In the genomic region with DNA sequence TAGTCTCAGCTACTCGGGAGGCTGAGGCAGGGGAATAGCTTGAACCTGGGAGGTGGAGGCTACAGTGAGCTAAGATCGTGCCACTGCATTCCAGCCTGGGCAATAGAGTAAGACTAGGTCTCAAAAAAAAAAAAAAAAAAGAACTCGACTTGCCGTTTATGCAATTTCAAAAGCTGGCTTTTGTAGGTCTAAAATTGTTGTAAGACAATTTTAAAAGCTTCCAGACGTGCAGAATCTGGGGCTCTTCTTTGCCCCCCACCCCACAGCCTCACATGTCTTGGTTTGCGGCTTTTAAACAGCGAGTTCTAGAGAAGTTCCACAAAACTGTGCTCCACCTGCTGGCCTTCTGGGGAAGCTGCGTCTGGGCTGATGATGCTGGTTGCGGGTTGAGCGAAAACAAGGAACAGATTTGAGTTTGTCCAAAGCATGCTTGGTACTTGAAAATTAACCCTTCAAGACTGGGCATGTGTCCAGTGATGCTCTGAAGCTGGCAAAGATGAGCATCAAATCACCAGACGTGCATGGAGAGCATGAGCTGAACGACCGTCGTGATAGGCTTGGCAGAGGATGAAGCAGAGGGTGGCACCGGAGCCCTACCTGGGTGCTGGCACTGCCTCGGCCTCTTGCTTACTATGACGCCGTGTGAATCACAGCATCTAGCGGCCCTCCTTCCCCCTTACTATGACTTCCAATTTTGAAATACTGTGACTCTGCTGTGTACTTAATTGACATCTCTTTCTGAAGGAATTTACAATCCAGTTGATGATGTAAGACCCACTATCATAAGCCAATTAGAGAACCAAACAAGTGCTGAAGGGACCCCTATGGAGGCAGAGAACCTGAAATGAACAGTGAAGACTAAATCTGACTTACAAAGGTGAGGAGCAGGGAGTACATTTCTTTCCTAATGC, we compare ENCODE assay signal across 7 cellular contexts.
DNase-seq lines count a peak whose midpoint lies in the region; ATAC-seq, FAIRE-seq and TF ChIP-seq lines count a peak whose summit lies in the region.

No MANE protein-coding gene starts in this region.

- no peaks in the 10 kb centered on the region for H3K27me3 Mint-ChIP-seq in IgD-negative memory B cell
- H3K27me3 Mint-ChIP-seq in T-cell = no peaks in the 10 kb centered on the region

- TF ChIP-seq EP300 in K562 (IDR thresholded peaks at IDR 0.05; ENCODE audit: low read length) = no peak

- no peaks in the 10 kb centered on the region for H3K9me3 ChIP-seq in K562 (replicated peaks; ENCODE audit: control insufficient read depth, insufficient read depth, low read depth, low read length)
- H3K9me3 ChIP-seq in smooth muscle cell (replicated peaks; ENCODE audit: low read depth) = no peaks in the 10 kb centered on the region

- peaks cover 12% of the 10 kb centered on the region for H3F3A ChIP-seq in smooth muscle cell (ENCODE audit: low read depth)

- CTCF ChIA-PET in T-cell (lab: Charles Lee) (interaction anchor here (0.6 to 1.6 kb wide), 21 partner anchors 11 to 1663 kb away, joined by 3 to 8 read pairs (median 4); no protein-coding TSS in a partner anchor), K562 (lab: Yijun Ruan, JAX; ENCODE audit: low intra/inter-chr PET ratio) (interaction anchor here (5.1 kb wide), 1 partner anchor 77 kb away, joined by 68 read pairs; no protein-coding TSS in a partner anchor)

- peak; percentile 93 for FAIRE-seq in K562 (lab: Jason Lieb, UNC)

- no peak overlapping the region for H2AFZ ChIP-seq in K562 (ENCODE audit: low read depth, low read length)
- no peak overlapping the region for H2AFZ ChIP-seq in smooth muscle cell (ENCODE audit: low read depth)

- BruUV-seq in K562 (replicated peaks; lab: Mats Ljungman, UMichigan) = no TSS peak

- TF ChIP-seq RAD21 in K562 (CRISPR knock-in tag; conservative IDR thresholded peaks at IDR 0.05 in 1 of 2, IDR thresholded peaks at IDR 0.05 in 1 of 2) = peak; percentile 80 to 87

- H3K4me3 Mint-ChIP-seq in IgD-negative memory B cell = peak overlapping the region; percentile 27 to 89 (median 80)
- peak overlapping the region in 2 of 3 donors; percentile 18 to 42 for H3K4me3 Mint-ChIP-seq in T-cell

- 0 out of 2 replicates have a peak, but pooled peaks cover 4% of the 10 kb centered on the region for H4K20me1 ChIP-seq in K562 (replicated peaks; ENCODE audit: control insufficient read depth, insufficient read depth, low read length)
- H4K20me1 ChIP-seq in smooth muscle cell (ENCODE audit: low read depth) = peaks cover 10% of the 10 kb centered on the region

- intact Hi-C loops in K562 (cut with micrococcal nuclease) = loop anchor here (1.0 to 10.0 kb wide), 2 partner anchors 77 to 355 kb away; a partner anchor contains a TSS

- H3K4me1 Mint-ChIP-seq in IgD-negative memory B cell = peaks cover 33 to 54% (median 46%) of the 10 kb centered on the region in 3 donors
- H3K4me1 Mint-ChIP-seq in T-cell = peaks cover 34 to 50% (median 40%) of the 10 kb centered on the region in 3 donors

- H3K36me3 ChIP-seq in K562 (ENCODE audit: control insufficient read depth, insufficient read depth, low read length) (no peaks in the 10 kb centered on the region), smooth muscle cell (ENCODE audit: low read depth) (no peaks in the 10 kb centered on the region)

- POLR2A ChIA-PET in T-cell (lab: Charles Lee) (interaction anchor here (0.6 to 1.4 kb wide), 5 partner anchors 11 to 71 kb away, joined by 3 to 6 read pairs (median 4); no protein-coding TSS in a partner anchor), K562 (lab: Yijun Ruan, JAX) (interaction anchor here (2.0 kb wide), 1 partner anchor 12 kb away, joined by 11 read pairs; no protein-coding TSS in a partner anchor)

- no peak overlapping the region for H3K4me3 ChIP-seq in K562
- no peak overlapping the region for H3K4me3 ChIP-seq in smooth muscle cell

- in situ Hi-C loops in K562 (cut with MboI) = no loop called here

- H3K9me3 Mint-ChIP-seq in IgD-negative memory B cell = no peaks in the 10 kb centered on the region
- no peaks in the 10 kb centered on the region for H3K9me3 Mint-ChIP-seq in T-cell

- H3K27ac ChIP-seq in K562 (ENCODE audit: extremely low read depth, low read depth, low read length) (no peak overlapping the region), smooth muscle cell (ENCODE audit: low read depth) (no peak overlapping the region)

- TF ChIP-seq CTCF in GM12872 (IDR thresholded peaks at IDR 0.05; ENCODE audit: insufficient read depth, low read depth, low read length) = peak; percentile 92
- peak; percentile 86 to 93 (median 90) for TF ChIP-seq CTCF in K562 (IDR thresholded peaks at IDR 0.05 in 2 of 3, conservative IDR thresholded peaks at IDR 0.05 in 1 of 3; ENCODE audit: insufficient read depth in 2 of 3, low read depth in 1 of 3, low read length in 3 of 3)
- TF ChIP-seq CTCF in smooth muscle cell (IDR thresholded peaks at IDR 0.05; ENCODE audit: borderline replicate concordance, insufficient read depth, poor library complexity, severe bottlenecking) = peak; percentile 77

- peak; percentile 57 to 74 (median 66) for ATAC-seq in T-cell (replicated peaks in 1 of 4)
- ATAC-seq in K562 = peak; percentile 96
- ATAC-seq in HG03039 (IDR thresholded peaks at IDR 0.05; ENCODE audit: unreplicated experiment) = no peak

- H3K9ac ChIP-seq in K562 (ENCODE audit: insufficient read depth in 1 of 2, low read depth in 2 of 2, low read length in 2 of 2) (no peak overlapping the region), smooth muscle cell (ENCODE audit: low read depth) (no peak overlapping the region)

- H3K79me2 ChIP-seq in K562 (ENCODE audit: control insufficient read depth, insufficient read depth, low read length) = no peaks in the 10 kb centered on the region
- peaks cover 6% of the 10 kb centered on the region for H3K79me2 ChIP-seq in smooth muscle cell (ENCODE audit: low read depth)

- peak overlapping the region; percentile 8 to 84 (median 81) for H3K27ac Mint-ChIP-seq in IgD-negative memory B cell
- peak overlapping the region in 1 of 2 donors; percentile 54 for H3K27ac Mint-ChIP-seq in T-cell

- whole genome bisulfite sequencing in K562 (ENCODE audit: insufficient coverage, low coverage, missing lambda C conversion rate) = 9% methylated on average over 19 of the region's 19 CpGs
- WGBS in smooth muscle cell (ENCODE audit: low lambda C conversion rate) = 57% methylated on average over 19 of the region's 19 CpGs

- DNase-seq in T-cell (peak; percentile 4 to 65 (median 46)), K562 (ENCODE audit: extremely low read depth in 1 of 4, low spot score in 3 of 4) (peak; percentile 53 to 77 (median 64)), hypothalamus (lab: John Stamatoyannopoulos, UW) (peak in 26 of 51 donors; percentile 4 to 67 (median 26)), smooth muscle cell (lab: John Stamatoyannopoulos, UW; ENCODE audit: unreplicated experiment) (peak; percentile 6)

- H3K36me3 Mint-ChIP-seq in IgD-negative memory B cell = no peaks in the 10 kb centered on the region
- H3K36me3 Mint-ChIP-seq in T-cell = peaks cover 6% of the 10 kb centered on the region

- H3K27me3 ChIP-seq in K562 (ENCODE audit: control insufficient read depth in 2 of 2, insufficient read depth in 2 of 2, low read length in 2 of 2) (peaks cover 24 to 36% of the 10 kb centered on the region in 2 experiments; a peak in 4 of 5 replicates), smooth muscle cell (ENCODE audit: low read depth) (no peaks in the 10 kb centered on the region)

- no peaks in the 10 kb centered on the region; a peak in 1 of 5 replicates for H3K4me1 ChIP-seq in K562 (replicated peaks in 1 of 2; ENCODE audit: control insufficient read depth in 2 of 2, insufficient read depth in 2 of 2, low read length in 2 of 2)
- no peaks in the 10 kb centered on the region for H3K4me1 ChIP-seq in smooth muscle cell (ENCODE audit: low read depth)

- H3K4me2 ChIP-seq in K562 (ENCODE audit: insufficient read depth, low read length) (no peak overlapping the region), smooth muscle cell (no peak overlapping the region)

- TF ChIP-seq POLR2A in K562 (conservative IDR thresholded peaks at IDR 0.05) = no peak

- H3K9me1 ChIP-seq in K562 (ENCODE audit: control insufficient read depth, insufficient read depth, low read length) = no peaks in the 10 kb centered on the region

TF ChIP-seq in K562, 482 proteins besides CTCF, POLR2A, EP300 and RAD21 (continues in another document):
- TF ChIP-seq HSF4 (CRISPR knock-in tag; IDR thresholded peaks at IDR 0.05; ENCODE audit: borderline replicate concordance) (no peak), MXI1 (IDR thresholded peaks at IDR 0.05; ENCODE audit: low read depth, low read length) (no peak), BMI1 (IDR thresholded peaks at IDR 0.05; ENCODE audit: low read length) (peak; percentile 57; the same call in 1 of the 2 replicates), XRCC5 (IDR thresholded peaks at IDR 0.05; ENCODE audit: low read depth, low read length) (peak; percentile 53; the same call in 1 of the 2 replicates), NR3C1 (CRISPR knock-in tag; IDR thresholded peaks at IDR 0.05) (no peak), RNF2 (IDR thresholded peaks at IDR 0.05) (peak; percentile 42; the same call in 1 of the 2 replicates), CTBP1 (IDR thresholded peaks at IDR 0.05; ENCODE audit: borderline replicate concordance) (peak; percentile 38; the same call in 1 of the 2 replicates), TRIM28 (IDR thresholded peaks at IDR 0.05) (no peak), POLR2G (IDR thresholded peaks at IDR 0.05; ENCODE audit: low read depth, low read length) (no peak)
- TF ChIP-seq, protein P1, sequence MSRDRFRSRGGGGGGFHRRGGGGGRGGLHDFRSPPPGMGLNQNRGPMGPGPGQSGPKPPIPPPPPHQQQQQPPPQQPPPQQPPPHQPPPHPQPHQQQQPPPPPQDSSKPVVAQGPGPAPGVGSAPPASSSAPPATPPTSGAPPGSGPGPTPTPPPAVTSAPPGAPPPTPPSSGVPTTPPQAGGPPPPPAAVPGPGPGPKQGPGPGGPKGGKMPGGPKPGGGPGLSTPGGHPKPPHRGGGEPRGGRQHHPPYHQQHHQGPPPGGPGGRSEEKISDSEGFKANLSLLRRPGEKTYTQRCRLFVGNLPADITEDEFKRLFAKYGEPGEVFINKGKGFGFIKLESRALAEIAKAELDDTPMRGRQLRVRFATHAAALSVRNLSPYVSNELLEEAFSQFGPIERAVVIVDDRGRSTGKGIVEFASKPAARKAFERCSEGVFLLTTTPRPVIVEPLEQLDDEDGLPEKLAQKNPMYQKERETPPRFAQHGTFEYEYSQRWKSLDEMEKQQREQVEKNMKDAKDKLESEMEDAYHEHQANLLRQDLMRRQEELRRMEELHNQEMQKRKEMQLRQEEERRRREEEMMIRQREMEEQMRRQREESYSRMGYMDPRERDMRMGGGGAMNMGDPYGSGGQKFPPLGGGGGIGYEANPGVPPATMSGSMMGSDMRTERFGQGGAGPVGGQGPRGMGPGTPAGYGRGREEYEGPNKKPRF (IDR thresholded peaks at IDR 0.05; ENCODE audit: low read depth, low read length) = no peak

Comparison
In these comparisons a context has a peak if more than half of its experiments do, and no peak if none do; other contexts are left out.
1. DNase-seq: peak in every context shown above with its lines; median percentile 64 in K562; 46 in T-cell; 26 in hypothalamus; 6 in smooth muscle cell.